15 cellular contexts compared by ENCODE assay signal in genomic region chr19:863305-863620, GRCh38. TPM values are rescaled to one million over a fixed set of nuclear protein-coding genes. Genes with fewer than 3 reads are reported as not detected.
DNase-seq lines count a peak whose midpoint lies in the region; ATAC-seq, FAIRE-seq and TF ChIP-seq lines count a peak whose summit lies in the region.
"Had no signal": no experiment of that assay in that cellular context is flagged by ENCODE, and none has a peak within 500 bp of the region (broad histone marks: within the 10 kb centered on the region; RNA-seq: fewer than 3 reads in every experiment).

No MANE protein-coding gene starts in this region.

- H3K27ac ChIP-seq in OCI-LY3 (ENCODE audit: low read length): peak overlapping the region; percentile 54
- H3K27ac ChIP-seq in coronary artery: no peak overlapping the region
- H3K27ac ChIP-seq: A549, ovary had no signal

- no peak overlapping the region for H2AFZ ChIP-seq in OCI-LY3 (ENCODE audit: low read depth, low read length)

- no peaks in the 10 kb centered on the region for H3K9me3 Mint-ChIP-seq in activated CD4-positive, alpha-beta T cell treated with anti-CD3 and anti-CD28 coated beads, Interleukin-2, amount 10 ng/mL, durations not matched to agents 7 days and 5 days
- H3K9me3 Mint-ChIP-seq in stimulated activated effector memory CD8-positive, alpha-beta T cell treated with anti-CD3 and anti-CD28 coated beads, Interleukin-12 subunit alpha, Interleukin-12 subunit beta, amount 100 ng/mL, for 72 hours: no peaks in the 10 kb centered on the region

- H3K9ac ChIP-seq in OCI-LY3 (ENCODE audit: low read length): no peak overlapping the region

- POLR2A ChIA-PET in activated CD4-positive, alpha-beta T cell treated with anti-CD3 and anti-CD28 coated beads, Interleukin-2, amount 10 ng/mL, durations not matched to agents 7 days and 5 days (lab: Charles Lee): interaction anchor here (0.6 kb wide), 2 partner anchors 136 to 742 kb away, joined by 3 to 7 read pairs; no protein-coding TSS in a partner anchor

- peaks cover 11% of the 10 kb centered on the region for H3K27me3 Mint-ChIP-seq in activated CD4-positive, alpha-beta T cell treated with anti-CD3 and anti-CD28 coated beads, Interleukin-2, amount 10 ng/mL, durations not matched to agents 7 days and 5 days

- H3K36me3 Mint-ChIP-seq in activated CD4-positive, alpha-beta T cell treated with anti-CD3 and anti-CD28 coated beads, Interleukin-2, amount 10 ng/mL, durations not matched to agents 7 days and 5 days (ENCODE audit: low read depth): peaks cover 3% of the 10 kb centered on the region
- H3K36me3 Mint-ChIP-seq in stimulated activated effector memory CD8-positive, alpha-beta T cell treated with anti-CD3 and anti-CD28 coated beads, Interleukin-12 subunit alpha, Interleukin-12 subunit beta, amount 100 ng/mL, for 72 hours: peaks cover 26% of the 10 kb centered on the region

- peaks cover 8% of the 10 kb centered on the region for H3K36me3 ChIP-seq in OCI-LY3 (replicated peaks; ENCODE audit: low read depth, low read length)
- H3K36me3 ChIP-seq: ovary had no signal

- CTCF ChIA-PET in activated CD4-positive, alpha-beta T cell treated with anti-CD3 and anti-CD28 coated beads, Interleukin-2, amount 10 ng/mL, durations not matched to agents 7 days and 5 days (lab: Charles Lee): interaction anchor here (0.6 to 2.9 kb wide), 27 partner anchors 9 to 406 kb away, joined by 3 to 34 read pairs (median 4); partner anchors contain the start of genes CIRBP, KISS1R, MED16 and PRTN3

- peak overlapping the region; percentile 87 for H3K27ac Mint-ChIP-seq in activated CD4-positive, alpha-beta T cell treated with anti-CD3 and anti-CD28 coated beads, Interleukin-2, amount 10 ng/mL, durations not matched to agents 7 days and 5 days
- H3K27ac Mint-ChIP-seq in stimulated activated effector memory CD8-positive, alpha-beta T cell treated with anti-CD3 and anti-CD28 coated beads, Interleukin-12 subunit alpha, Interleukin-12 subunit beta, amount 100 ng/mL, for 72 hours: peak overlapping the region; percentile 40

- no peak for ATAC-seq in stimulated activated effector memory CD8-positive, alpha-beta T cell treated with anti-CD3 and anti-CD28 coated beads, Interleukin-12 subunit alpha, Interleukin-12 subunit beta, amount 100 ng/mL, for 72 hours
- ATAC-seq in HG03457 (IDR thresholded peaks at IDR 0.05; ENCODE audit: unreplicated experiment): no peak
- ATAC-seq in GM18519 (IDR thresholded peaks at IDR 0.05; ENCODE audit: low FRiP score, unreplicated experiment): no peak
- ATAC-seq: left ventricle myocardium superior had no signal

- H3K4me3 Mint-ChIP-seq in activated CD4-positive, alpha-beta T cell treated with anti-CD3 and anti-CD28 coated beads, Interleukin-2, amount 10 ng/mL, durations not matched to agents 7 days and 5 days: peak overlapping the region; percentile 61
- peak overlapping the region; percentile 67 for H3K4me3 Mint-ChIP-seq in stimulated activated effector memory CD8-positive, alpha-beta T cell treated with anti-CD3 and anti-CD28 coated beads, Interleukin-12 subunit alpha, Interleukin-12 subunit beta, amount 100 ng/mL, for 72 hours

- no peaks in the 10 kb centered on the region for H3K9me3 ChIP-seq in OCI-LY3 (ENCODE audit: insufficient read depth, low read length)
- H3K9me3 ChIP-seq: A549, heart right ventricle, ovary had no signal

- no peak for TF ChIP-seq CTCF in OCI-LY3 (IDR thresholded peaks at IDR 0.05; ENCODE audit: low read depth, low read length)
- TF ChIP-seq CTCF in coronary artery (IDR thresholded peaks at IDR 0.05): no peak
- no peak for TF ChIP-seq CTCF in D721Med (IDR thresholded peaks at IDR 0.05; ENCODE audit: insufficient read depth, missing control alignments)

- no peak for DNase-seq in activated CD4-positive, alpha-beta T cell treated with anti-CD3 and anti-CD28 coated beads, Interleukin-2, amount 10 ng/mL, durations not matched to agents 7 days and 5 days
- DNase-seq in activated CD4-positive, alpha-beta T cell treated with anti-CD3 and anti-CD28 coated beads, Interleukin-2, amount 50 U/mL, for 1 hour: no peak
- no peak for DNase-seq in coronary artery (ENCODE audit: low spot score)
- DNase-seq in stimulated activated effector memory CD8-positive, alpha-beta T cell treated with anti-CD3 and anti-CD28 coated beads, Interleukin-12 subunit alpha, Interleukin-12 subunit beta, amount 100 ng/mL, for 72 hours (ENCODE audit: low spot score in 2 of 2): no peak
- DNase-seq in D721Med (ENCODE audit: insufficient read length, low spot score): no peak
- DNase-seq: NCI-H146, NCI-H524 treated with DMSO at 0.1 percent for 48 hours had no signal

- H3K27me3 ChIP-seq in OCI-LY3 (ENCODE audit: low read depth, low read length): no peaks in the 10 kb centered on the region

- peaks cover 16% of the 10 kb centered on the region for H3K4me1 Mint-ChIP-seq in activated CD4-positive, alpha-beta T cell treated with anti-CD3 and anti-CD28 coated beads, Interleukin-2, amount 10 ng/mL, durations not matched to agents 7 days and 5 days
- H3K4me1 Mint-ChIP-seq in stimulated activated effector memory CD8-positive, alpha-beta T cell treated with anti-CD3 and anti-CD28 coated beads, Interleukin-12 subunit alpha, Interleukin-12 subunit beta, amount 100 ng/mL, for 72 hours: peaks cover 24% of the 10 kb centered on the region

- no peaks in the 10 kb centered on the region for H4K20me1 ChIP-seq in OCI-LY3 (ENCODE audit: insufficient read depth, low read length)

- H3K4me2 ChIP-seq in OCI-LY3 (ENCODE audit: low read length): peak overlapping the region; percentile 55
- H3K4me2 ChIP-seq: A549 had no signal

- H3K79me2 ChIP-seq in OCI-LY3 (ENCODE audit: low read length): no peaks in the 10 kb centered on the region

- H3K4me1 ChIP-seq in OCI-LY3 (ENCODE audit: low read length): peaks cover 20% of the 10 kb centered on the region

- H3K4me3 ChIP-seq in OCI-LY3 (ENCODE audit: low read length) (no peak overlapping the region), coronary artery (peak overlapping the region; percentile 44)
- H3K4me3 ChIP-seq: A549, ovary had no signal

- FAIRE-seq in D721Med (lab: Jason Lieb, UNC): no peak
- FAIRE-seq: A549, urothelium cell line had no signal

RNA-seq across cellular contexts. Expression of gene CFD, which starts 3.8 kb away (rescaled TPM):
- 1 to 10 TPM; 1.5 to 1.6 TPM for total RNA-seq in activated CD4-positive, alpha-beta T cell treated with anti-CD3 and anti-CD28 coated beads, Interleukin-2, amount 10 ng/mL, durations not matched to agents 7 days and 5 days

RNA-seq across cellular contexts. Expression of gene ELANE, which starts 11.2 kb away (rescaled TPM):
- total RNA-seq in activated CD4-positive, alpha-beta T cell treated with anti-CD3 and anti-CD28 coated beads, Interleukin-2, amount 10 ng/mL, durations not matched to agents 7 days and 5 days: not detected

RNA-seq across cellular contexts. Expression of gene PRTN3, which starts 22.5 kb away (rescaled TPM):
- not detected for total RNA-seq in activated CD4-positive, alpha-beta T cell treated with anti-CD3 and anti-CD28 coated beads, Interleukin-2, amount 10 ng/mL, durations not matched to agents 7 days and 5 days
- total RNA-seq: heart right ventricle, left ventricle myocardium superior had no signal

RNA-seq across cellular contexts. Expression of gene MED16, which starts 29.7 kb away (rescaled TPM):
- total RNA-seq in activated CD4-positive, alpha-beta T cell treated with anti-CD3 and anti-CD28 coated beads, Interleukin-2, amount 10 ng/mL, durations not matched to agents 7 days and 5 days: 10 to 100 TPM; 72.5 to 88.1 TPM

RNA-seq across cellular contexts. Expression of gene RNU6-9, which starts 30.0 kb away (rescaled TPM):
- total RNA-seq in activated CD4-positive, alpha-beta T cell treated with anti-CD3 and anti-CD28 coated beads, Interleukin-2, amount 10 ng/mL, durations not matched to agents 7 days and 5 days: not detected
- total RNA-seq: heart right ventricle, left ventricle myocardium superior, ovary had no signal
